Comparison of ENCODE assay signal across 1 cellular context in genomic region chr17:7687072-7687907, GRCh38.
TF ChIP-seq lines count a peak whose summit lies in the region.

TSS of gene TP53 (minus strand) at chr17:7687490. CDS start at chr17:7676594, 10,896 bp downstream.

TF ChIP-seq in K562, 482 proteins besides CTCF, POLR2A, EP300 and RAD21 (continued from another document):
- TF ChIP-seq HMG20A (CRISPR knock-in tag; conservative IDR thresholded peaks at IDR 0.05) (no peak), MLLT1 (IDR thresholded peaks at IDR 0.05) (0 out of 4 replicates have a peak, but pooled peaks of 1 of the 2 experiments have one; percentile 15), FOXP1 (CRISPR knock-in tag; IDR thresholded peaks at IDR 0.05) (peak; percentile 62; the same call in 1 of the 2 replicates), SRF (CRISPR knock-in tag; IDR thresholded peaks at IDR 0.05) (0 out of 4 replicates have a peak, but pooled peaks of 1 of the 2 experiments have one; percentile 42), HCFC1 (IDR thresholded peaks at IDR 0.05; ENCODE audit: low read depth, low read length) (peak; percentile 91), CXXC5 (CRISPR knock-in tag; IDR thresholded peaks at IDR 0.05) (peak; percentile 10), SMARCE1 (IDR thresholded peaks at IDR 0.05) (0 out of 2 replicates have a peak, but pooled peaks have one; percentile 8), ZNF263 (CRISPR knock-in tag; IDR thresholded peaks at IDR 0.05; ENCODE audit: borderline replicate concordance) (peak; percentile 89), RNF2 (IDR thresholded peaks at IDR 0.05) (peak; percentile 38; the same call in 1 of the 2 replicates), SP1 (CRISPR knock-in tag; IDR thresholded peaks at IDR 0.05) (peak; percentile 74; the same call in 1 of the 2 replicates), PHF8 (IDR thresholded peaks at IDR 0.05; ENCODE audit: borderline replicate concordance, low read length) (peak; percentile 53; the same call in 1 of the 2 replicates), GTF2E2 (tag; IDR thresholded peaks at IDR 0.05) (peak; percentile 91; the same call in 1 of the 2 replicates), POLR2G (IDR thresholded peaks at IDR 0.05; ENCODE audit: low read depth, low read length) (peak; percentile 92), ZBTB43 (CRISPR knock-in tag; IDR thresholded peaks at IDR 0.05) (0 out of 2 replicates have a peak, but pooled peaks have one; percentile 54), ZNF395 (CRISPR knock-in tag; IDR thresholded peaks at IDR 0.05) (0 out of 2 replicates have a peak, but pooled peaks have one; percentile 21), RCOR1 (IDR thresholded peaks at IDR 0.05; ENCODE audit: borderline replicate concordance in 1 of 2, low read depth in 2 of 2, low read length in 2 of 2) (peak in 1 of 2 experiments; percentile 18; a peak in 1 of 4 replicates), JUND (IDR thresholded peaks at IDR 0.05; ENCODE audit: borderline replicate concordance, low read depth, low read length) (peak; percentile 60), JUND (tag; IDR thresholded peaks at IDR 0.05; ENCODE audit: borderline replicate concordance, low read depth, low read length) (peak; percentile 57; the same call in 1 of the 3 replicates), NBN (IDR thresholded peaks at IDR 0.05; ENCODE audit: low read depth) (no peak), EP400 (IDR thresholded peaks at IDR 0.05) (peak; percentile 88), SIX5 (IDR thresholded peaks at IDR 0.05; ENCODE audit: borderline replicate concordance in 1 of 2, insufficient read depth in 1 of 2, low read depth in 1 of 2, low read length in 2 of 2) (peak; percentile 55 to 75; a peak in 2 of 4 replicates), SIN3B (IDR thresholded peaks at IDR 0.05; ENCODE audit: low read depth) (no peak), NFIC (IDR thresholded peaks at IDR 0.05) (peak; percentile 53), TFAP4 (CRISPR knock-in tag; IDR thresholded peaks at IDR 0.05; ENCODE audit: borderline replicate concordance) (peak; percentile 73; the same call in 1 of the 2 replicates), KAT7 (CRISPR knock-in tag; IDR thresholded peaks at IDR 0.05; ENCODE audit: borderline replicate concordance) (peak; percentile 32; the same call in 1 of the 2 replicates), MAX (CRISPR knock-in tag; IDR thresholded peaks at IDR 0.05) (peak; percentile 94), ZKSCAN1 (IDR thresholded peaks at IDR 0.05; ENCODE audit: low read depth, low read length) (0 out of 2 replicates have a peak, but pooled peaks have one; percentile 32), PRDM10 (IDR thresholded peaks at IDR 0.05; ENCODE audit: partially characterized antibody) (peak; percentile 77), SMARCA5 (IDR thresholded peaks at IDR 0.05) (no peak), CREB1 (IDR thresholded peaks at IDR 0.05) (no peak), CREB1 (CRISPR knock-in tag; IDR thresholded peaks at IDR 0.05) (peak; percentile 48), POLR2B (IDR thresholded peaks at IDR 0.05; ENCODE audit: low read depth, partially characterized antibody) (peak; percentile 95), ZNF740 (CRISPR knock-in tag; IDR thresholded peaks at IDR 0.05) (no peak), ZNF740 (tag; IDR thresholded peaks at IDR 0.05) (0 out of 4 replicates have a peak, but pooled peaks of 1 of the 2 experiments have one; percentile 12), ARNT (IDR thresholded peaks at IDR 0.05) (peak in 1 of 2 experiments; percentile 85; a peak in 2 of 4 replicates), CEBPG (CRISPR knock-in tag; IDR thresholded peaks at IDR 0.05) (no peak), CEBPG (tag; conservative IDR thresholded peaks at IDR 0.05 in 1 of 2, IDR thresholded peaks at IDR 0.05 in 1 of 2) (no peak), NR2C2 (CRISPR knock-in tag; IDR thresholded peaks at IDR 0.05) (peak; percentile 77; the same call in 1 of the 2 replicates), NR2C2 (tag; IDR thresholded peaks at IDR 0.05) (no peak), FOSL1 (tag; conservative IDR thresholded peaks at IDR 0.05) (peak; percentile 84), PML (IDR thresholded peaks at IDR 0.05; ENCODE audit: low read length) (peak; percentile 75), THAP12 (CRISPR knock-in tag; IDR thresholded peaks at IDR 0.05) (no peak), MYC (IDR thresholded peaks at IDR 0.05; ENCODE audit: low read depth, low read length) (peak; percentile 99), MYC (CRISPR knock-in tag; IDR thresholded peaks at IDR 0.05; ENCODE audit: borderline replicate concordance, low read depth) (peak; percentile 68; the same call in 1 of the 2 replicates), ZNF143 (CRISPR knock-in tag; IDR thresholded peaks at IDR 0.05) (peak; percentile 88), NFRKB (IDR thresholded peaks at IDR 0.05; ENCODE audit: low read depth) (0 out of 2 replicates have a peak, but pooled peaks have one; percentile 81), USF1 (CRISPR knock-in tag; IDR thresholded peaks at IDR 0.05) (peak; percentile 66; the same call in 1 of the 2 replicates)
TF ChIP-seq in K562: peak in this region for 102.
